In genomic region chr12:89556976-89557375, GRCh38 we compare ENCODE assay signal across 24 cellular contexts. TPM values are rescaled to one million over a fixed set of nuclear protein-coding genes. Genes with fewer than 3 reads are reported as not detected.
DNase-seq lines count a peak whose midpoint lies in the region; ATAC-seq, FAIRE-seq and TF ChIP-seq lines count a peak whose summit lies in the region.
"Had no signal": no experiment of that assay in that cellular context is flagged by ENCODE, and none has a peak within 500 bp of the region (broad histone marks: within the 10 kb centered on the region; RNA-seq: fewer than 3 reads in every experiment).

No MANE protein-coding gene starts in this region.

- H3K9me1 ChIP-seq in endothelial cell of umbilical vein (replicated peaks; ENCODE audit: control insufficient read depth, extremely low read depth, insufficient read depth, low read length): no peaks in the 10 kb centered on the region

- H3K4me3 ChIP-seq in endothelial cell of umbilical vein (replicated peaks in 1 of 3; ENCODE audit: insufficient read depth in 1 of 3, low read depth in 1 of 3, low read length in 3 of 3) (no peak overlapping the region), smooth muscle cell (no peak overlapping the region)
- H3K4me3 ChIP-seq: ascending aorta had no signal

- H3K36me3 Mint-ChIP-seq in activated CD4-positive, alpha-beta memory T cell treated with anti-CD3 and anti-CD28 coated beads, Interleukin-2, amount 10 ng/mL, durations not matched to agents 7 days and 5 days (ENCODE audit: low read depth): no peaks in the 10 kb centered on the region
- H3K36me3 Mint-ChIP-seq: stimulated activated effector memory CD8-positive, alpha-beta T cell treated with anti-CD3 and anti-CD28 coated beads, Interleukin-12 subunit alpha, Interleukin-12 subunit beta, amount 100 ng/mL, for 72 hours had no signal

- intact Hi-C loops in endothelial cell of umbilical vein (cut with micrococcal nuclease): no loop called here

- no peaks in the 10 kb centered on the region for H3K79me2 ChIP-seq in endothelial cell of umbilical vein (ENCODE audit: control insufficient read depth, insufficient read depth, low read length)
- no peaks in the 10 kb centered on the region for H3K79me2 ChIP-seq in smooth muscle cell (ENCODE audit: low read depth)

- 65% methylated on average over 2 of the region's 2 CpGs for WGBS in smooth muscle cell (ENCODE audit: low lambda C conversion rate)

- H4K20me1 ChIP-seq in endothelial cell of umbilical vein (replicated peaks; ENCODE audit: control insufficient read depth, extremely low read depth, insufficient read depth, low read length) (no peaks in the 10 kb centered on the region), smooth muscle cell (ENCODE audit: low read depth) (no peaks in the 10 kb centered on the region)

- H3K4me2 ChIP-seq in endothelial cell of umbilical vein (ENCODE audit: insufficient read depth, low read length) (no peak overlapping the region), smooth muscle cell (no peak overlapping the region)
- H3K4me2 ChIP-seq: KMS-11 had no signal

- no peak overlapping the region for H3K27ac Mint-ChIP-seq in activated CD4-positive, alpha-beta memory T cell treated with anti-CD3 and anti-CD28 coated beads, Interleukin-2, amount 10 ng/mL, durations not matched to agents 7 days and 5 days
- H3K27ac Mint-ChIP-seq: activated B cell treated with CpG ODN at 0.5 μM for 24 hours; activated naive CD4-positive, alpha-beta T cell treated with anti-CD3 and anti-CD28 coated beads, Interleukin-2, amount 50 U/mL, for 24 hours; HFFc6; stimulated activated effector memory CD8-positive, alpha-beta T cell treated with anti-CD3 and anti-CD28 coated beads, Interleukin-12 subunit alpha, Interleukin-12 subunit beta, amount 100 ng/mL, for 72 hours had no signal

- H3K4me1 ChIP-seq in endothelial cell of umbilical vein (ENCODE audit: control insufficient read depth, extremely low read depth, insufficient read depth, low read length) (peaks cover 2% of the 10 kb centered on the region), smooth muscle cell (ENCODE audit: low read depth) (no peaks in the 10 kb centered on the region)
- H3K4me1 ChIP-seq: ascending aorta had no signal

- no peak overlapping the region for H2AFZ ChIP-seq in endothelial cell of umbilical vein (ENCODE audit: low read depth, low read length)
- no peak overlapping the region for H2AFZ ChIP-seq in smooth muscle cell (ENCODE audit: low read depth)

- H3K9ac ChIP-seq in endothelial cell of umbilical vein (replicated peaks; ENCODE audit: extremely low read depth, insufficient read depth, low read length) (no peak overlapping the region), smooth muscle cell (ENCODE audit: low read depth) (no peak overlapping the region)
- H3K9ac ChIP-seq: KMS-11 had no signal

- dilution Hi-C loops in endothelial cell of umbilical vein (cut with MboI; ENCODE audit: extremely low pct_ligation_motif_present, low sequenced_read_pairs): no loop called here

- DNase-seq in A172 (ENCODE audit: low spot score): peak; percentile 18
- DNase-seq in HEK293T (ENCODE audit: extremely low spot score): peak; percentile 16
- peak; percentile 12 for DNase-seq in NCI-H526 treated with DMSO at 0.1 percent for 48 hours (lab: John Stamatoyannopoulos, UW)
- DNase-seq in endothelial cell of umbilical vein (ENCODE audit: low read depth, low spot score): peak; percentile 35
- no peak for DNase-seq in activated CD4-positive, alpha-beta memory T cell treated with anti-CD3 and anti-CD28 coated beads, Interleukin-2, amount 10 ng/mL, durations not matched to agents 7 days and 5 days
- no peak for DNase-seq in NCI-H146 treated with DMSO at 0.1 percent for 48 hours (lab: John Stamatoyannopoulos, UW; ENCODE audit: unreplicated experiment)
- no peak for DNase-seq in smooth muscle cell (lab: John Stamatoyannopoulos, UW; ENCODE audit: unreplicated experiment)
- DNase-seq: activated B cell treated with CpG ODN at 0.5 μM for 24 hours; activated T-cell treated with anti-CD3 and anti-CD28 coated beads, Interleukin-2, amount 50 U/mL, for 4 hours; cerebellar nuclear complex; DMS79; effector memory CD4-positive, alpha-beta T cell; glutamatergic neuron; HFFc6; NCI-H1092 treated with DMSO at 0.1 percent for 48 hours; NCI-H226; right cardiac atrium; SHP77 treated with DMSO at 0.1 percent for 48 hours had no signal

- H3K9me3 Mint-ChIP-seq in activated CD4-positive, alpha-beta memory T cell treated with anti-CD3 and anti-CD28 coated beads, Interleukin-2, amount 10 ng/mL, durations not matched to agents 7 days and 5 days: no peaks in the 10 kb centered on the region
- H3K9me3 Mint-ChIP-seq: activated B cell treated with CpG ODN at 0.5 μM for 24 hours; HFFc6; stimulated activated effector memory CD8-positive, alpha-beta T cell treated with anti-CD3 and anti-CD28 coated beads, Interleukin-12 subunit alpha, Interleukin-12 subunit beta, amount 100 ng/mL, for 72 hours had no signal

- CTCF ChIA-PET in HEK293T (lab: Yijun Ruan, JAX) (no interaction called here), endothelial cell of umbilical vein (lab: Charles Lee) (interaction anchor here (1.2 to 1.6 kb wide), 2 partner anchors 12 to 509 kb away, joined by 3 read pairs; no protein-coding TSS in a partner anchor)
- CTCF ChIA-PET in activated CD4-positive, alpha-beta memory T cell treated with anti-CD3 and anti-CD28 coated beads, Interleukin-2, amount 10 ng/mL, durations not matched to agents 7 days and 5 days (lab: Charles Lee): no interaction called here

- H3K4me1 Mint-ChIP-seq in activated CD4-positive, alpha-beta memory T cell treated with anti-CD3 and anti-CD28 coated beads, Interleukin-2, amount 10 ng/mL, durations not matched to agents 7 days and 5 days: no peaks in the 10 kb centered on the region
- H3K4me1 Mint-ChIP-seq: activated B cell treated with CpG ODN at 0.5 μM for 24 hours; activated naive CD4-positive, alpha-beta T cell treated with anti-CD3 and anti-CD28 coated beads, Interleukin-2, amount 50 U/mL, for 24 hours; stimulated activated effector memory CD8-positive, alpha-beta T cell treated with anti-CD3 and anti-CD28 coated beads, Interleukin-12 subunit alpha, Interleukin-12 subunit beta, amount 100 ng/mL, for 72 hours had no signal

- H3K9me3 ChIP-seq in endothelial cell of umbilical vein (replicated peaks; ENCODE audit: control insufficient read depth, insufficient read depth, low read length): no peaks in the 10 kb centered on the region
- no peaks in the 10 kb centered on the region for H3K9me3 ChIP-seq in smooth muscle cell (replicated peaks; ENCODE audit: low read depth)

- ATAC-seq in HG03095 (IDR thresholded peaks at IDR 0.05; ENCODE audit: unreplicated experiment): no peak
- ATAC-seq: activated T-cell treated with anti-CD3 and anti-CD28 coated beads, Interleukin-2, amount 50 U/mL, for 4 hours; left lobe of liver; right cardiac atrium; stimulated activated effector memory CD8-positive, alpha-beta T cell treated with anti-CD3 and anti-CD28 coated beads, Interleukin-12 subunit alpha, Interleukin-12 subunit beta, amount 100 ng/mL, for 72 hours had no signal

- H3K27me3 ChIP-seq in endothelial cell of umbilical vein (ENCODE audit: control insufficient read depth in 2 of 2, insufficient read depth in 2 of 2, low read length in 2 of 2) (peaks cover 0 to 2% of the 10 kb centered on the region in 2 experiments), smooth muscle cell (ENCODE audit: low read depth) (no peaks in the 10 kb centered on the region)
- H3K27me3 ChIP-seq: ascending aorta had no signal

- no peak for TF ChIP-seq POLR2A in endothelial cell of umbilical vein (IDR thresholded peaks at IDR 0.05; ENCODE audit: low read depth, low read length)

- TF ChIP-seq CTCF in endothelial cell of umbilical vein (IDR thresholded peaks at IDR 0.05; ENCODE audit: extremely low read depth in 1 of 2, insufficient read depth in 1 of 2, low read depth in 1 of 2, low read length in 2 of 2) (no peak), smooth muscle cell (IDR thresholded peaks at IDR 0.05; ENCODE audit: borderline replicate concordance, insufficient read depth, poor library complexity, severe bottlenecking) (no peak)

- no peaks in the 10 kb centered on the region for H3K36me3 ChIP-seq in endothelial cell of umbilical vein (ENCODE audit: control insufficient read depth in 2 of 2, extremely low read depth in 1 of 2, insufficient read depth in 2 of 2, low read length in 2 of 2)
- no peaks in the 10 kb centered on the region for H3K36me3 ChIP-seq in smooth muscle cell (ENCODE audit: low read depth)
- H3K36me3 ChIP-seq: ascending aorta had no signal

- H3F3A ChIP-seq in smooth muscle cell (ENCODE audit: low read depth): no peaks in the 10 kb centered on the region

- no peak overlapping the region for H3K4me3 Mint-ChIP-seq in activated CD4-positive, alpha-beta memory T cell treated with anti-CD3 and anti-CD28 coated beads, Interleukin-2, amount 10 ng/mL, durations not matched to agents 7 days and 5 days
- H3K4me3 Mint-ChIP-seq: activated B cell treated with CpG ODN at 0.5 μM for 24 hours; activated naive CD4-positive, alpha-beta T cell treated with anti-CD3 and anti-CD28 coated beads, Interleukin-2, amount 50 U/mL, for 24 hours; activated T-cell treated with anti-CD3 and anti-CD28 coated beads, Interleukin-2, amount 50 U/mL, for 4 hours; HFFc6; stimulated activated effector memory CD8-positive, alpha-beta T cell treated with anti-CD3 and anti-CD28 coated beads, Interleukin-12 subunit alpha, Interleukin-12 subunit beta, amount 100 ng/mL, for 72 hours had no signal

- H3K27me3 Mint-ChIP-seq in activated CD4-positive, alpha-beta memory T cell treated with anti-CD3 and anti-CD28 coated beads, Interleukin-2, amount 10 ng/mL, durations not matched to agents 7 days and 5 days: no peaks in the 10 kb centered on the region
- H3K27me3 Mint-ChIP-seq: activated B cell treated with CpG ODN at 0.5 μM for 24 hours had no signal

- no peak for FAIRE-seq in endothelial cell of umbilical vein (lab: Jason Lieb, UNC)

- BruUV-seq in endothelial cell of umbilical vein (replicated peaks; lab: Mats Ljungman, UMichigan): no TSS peak

- POLR2A ChIA-PET in HEK293T (lab: Yijun Ruan, JAX): no interaction called here
- POLR2A ChIA-PET in endothelial cell of umbilical vein (lab: Charles Lee): interaction anchor here (0.7 kb wide), 1 partner anchor 774 kb away, joined by 5 read pairs; no protein-coding TSS in a partner anchor
- POLR2A ChIA-PET in activated CD4-positive, alpha-beta memory T cell treated with anti-CD3 and anti-CD28 coated beads, Interleukin-2, amount 10 ng/mL, durations not matched to agents 7 days and 5 days (lab: Charles Lee): interaction anchor here (1.3 kb wide), 1 partner anchor 152 kb away, joined by 3 read pairs; the partner anchor contains the start of gene ATP2B1

- no peak overlapping the region for H3K27ac ChIP-seq in endothelial cell of umbilical vein (ENCODE audit: insufficient read depth, low read depth, low read length)
- no peak overlapping the region for H3K27ac ChIP-seq in smooth muscle cell (ENCODE audit: low read depth)
- H3K27ac ChIP-seq: ascending aorta, KMS-11 had no signal

RNA-seq across cellular contexts. Expression of gene POC1B, which starts 31.1 kb away (rescaled TPM):
- 14.5 and 18.4 TPM in 2 replicates for total RNA-seq in A172 (2014; rRNA removed; shearing (Covaris generic))
- 18.2 and 22.9 TPM in 2 replicates for total RNA-seq in endothelial cell of umbilical vein
- 6.5 and 7.1 TPM in 2 replicates for polyA plus RNA-seq in endothelial cell of umbilical vein
- polyA plus RNA-seq in endothelial cell of umbilical vein (2011; cell fraction: cytosol; rRNA removed): 9.4 and 10.4 TPM in 2 replicates
- polyA plus RNA-seq in endothelial cell of umbilical vein (2011; cell fraction: nucleus; rRNA removed): 14.8 and 15.6 TPM in 2 replicates
- polyA plus RNA-seq in endothelial cell of umbilical vein (2012): 14.4 and 16.9 TPM in 2 replicates
- 19.0 and 22.4 TPM in 2 replicates for polyA minus RNA-seq in endothelial cell of umbilical vein
- 6.8 TPM for polyA minus RNA-seq in endothelial cell of umbilical vein (2011; cell fraction: cytosol; rRNA and poly(A)+ RNA removed)
- polyA minus RNA-seq in endothelial cell of umbilical vein (2011; cell fraction: nucleus; rRNA and poly(A)+ RNA removed): 34.2 and 44.5 TPM in 2 replicates
- 10 to 100 TPM; 56.8 to 58.6 TPM for total RNA-seq in activated CD4-positive, alpha-beta memory T cell treated with anti-CD3 and anti-CD28 coated beads, Interleukin-2, amount 10 ng/mL, durations not matched to agents 7 days and 5 days
- total RNA-seq in smooth muscle cell: 13.3 and 21.6 TPM in 2 replicates
- polyA plus RNA-seq in smooth muscle cell: 9.1 and 11.7 TPM in 2 replicates

RNA-seq across cellular contexts. Expression of gene GALNT4, which starts 32.4 kb away (rescaled TPM):
- total RNA-seq in A172 (2014; rRNA removed; shearing (Covaris generic)): 8.0 and 8.1 TPM in 2 replicates
- total RNA-seq in endothelial cell of umbilical vein (9.8 and 10.9 TPM in 2 replicates), smooth muscle cell (3.6 and 5.2 TPM in 2 replicates)
- polyA plus RNA-seq in endothelial cell of umbilical vein (1.3 and 2.0 TPM in 2 replicates), smooth muscle cell (1.5 and 2.3 TPM in 2 replicates)
- polyA plus RNA-seq in endothelial cell of umbilical vein (2011; cell fraction: cytosol; rRNA removed): 1.8 and 2.3 TPM in 2 replicates
- polyA plus RNA-seq in endothelial cell of umbilical vein (2011; cell fraction: nucleus; rRNA removed): 2.0 and 3.5 TPM in 2 replicates
- polyA plus RNA-seq in endothelial cell of umbilical vein (2012): 5.9 and 9.0 TPM in 2 replicates
- polyA minus RNA-seq in endothelial cell of umbilical vein: 3.4 and 4.5 TPM in 2 replicates
- polyA minus RNA-seq in endothelial cell of umbilical vein (2011; cell fraction: cytosol; rRNA and poly(A)+ RNA removed): not detected
- polyA minus RNA-seq in endothelial cell of umbilical vein (2011; cell fraction: nucleus; rRNA and poly(A)+ RNA removed): 4.8 TPM in 2 replicates
- 10 to 100 TPM; 21.5 to 23.3 TPM for total RNA-seq in activated CD4-positive, alpha-beta memory T cell treated with anti-CD3 and anti-CD28 coated beads, Interleukin-2, amount 10 ng/mL, durations not matched to agents 7 days and 5 days

Comparison
In these comparisons a context has a peak if more than half of its experiments do, and no peak if none do; other contexts are left out.
1. DNase-seq: peak in A172 (single experiment), HEK293T (single experiment), NCI-H526 treated with DMSO at 0.1 percent for 48 hours (single experiment) and endothelial cell of umbilical vein (single experiment); none in activated CD4-positive, alpha-beta memory T cell treated with anti-CD3 and anti-CD28 coated beads, Interleukin-2, amount 10 ng/mL, durations not matched to agents 7 days and 5 days (single experiment), NCI-H146 treated with DMSO at 0.1 percent for 48 hours (single experiment) and smooth muscle cell (single experiment).